In the genomic region with DNA sequence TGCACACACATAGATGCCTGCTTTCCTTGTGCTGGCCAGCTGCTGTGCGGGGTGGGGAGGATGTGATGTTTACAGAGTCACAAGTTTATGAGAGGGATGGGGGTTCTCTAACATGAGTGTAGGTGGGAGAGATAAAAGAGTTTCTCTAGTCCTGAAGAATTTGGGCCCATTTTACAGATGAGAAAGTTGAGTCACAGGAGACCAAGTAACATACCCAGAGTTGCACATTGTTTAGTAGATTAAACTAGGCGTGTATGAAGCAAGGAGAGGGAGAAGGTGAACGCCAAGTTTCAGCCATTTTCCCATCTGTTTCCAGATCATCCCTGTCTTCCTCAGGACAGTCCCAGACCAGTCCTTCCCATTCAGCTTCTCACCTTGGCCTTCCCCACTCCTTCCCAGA, we compare ENCODE assay signal across 28 cellular contexts.
"Had no signal": no experiment of that assay in that cellular context is flagged by ENCODE, and none has a peak within 500 bp of the region (broad histone marks: within the 10 kb centered on the region; RNA-seq: fewer than 3 reads in every experiment).

No MANE protein-coding gene starts in this region.

- DNase-seq: dermis blood vessel endothelial cell; effector memory CD4-positive, alpha-beta T cell; foreskin melanocyte; hypothalamus; immature natural killer cell; islet precursor cell; left ventricle myocardium superior; lower lobe of right lung; naive B cell; occipital lobe; ovary; stimulated activated CD4-positive, alpha-beta T cell treated with anti-CD3 and anti-CD28 coated beads, Interleukin-12 subunit alpha, Interleukin-12 subunit beta, amount 100 ng/mL, for 4 hours; stimulated activated CD4-positive, alpha-beta T cell treated with anti-CD3 and anti-CD28 coated beads, Interleukin-1b, Interleukin-23, amount 100 ng/mL, for 48 hours; stimulated activated CD4-positive, alpha-beta T cell treated with anti-CD3 and anti-CD28 coated beads, Interleukin-4, amount 100 ng/mL, for 1 hour; stimulated activated CD8-positive, alpha-beta memory T cell treated with anti-CD3 and anti-CD28 coated beads, Interleukin-4, amount 100 ng/mL, for 48 hours; stimulated activated naive CD4-positive, alpha-beta T cell; stimulated activated naive CD8-positive, alpha-beta T cell treated with anti-CD3 and anti-CD28 coated beads, Interleukin-15, amount 100 ng/mL, for 72 hours; transverse colon; upper lobe of right lung; uterus had no signal

- H3K27me3 ChIP-seq: ovary, suprapubic skin, transverse colon, upper lobe of right lung, uterus had no signal

- H3K9me3 Mint-ChIP-seq: immature natural killer cell; naive B cell; natural killer cell treated with Interleukin-12 subunit alpha and Interleukin-12 subunit beta and Interleukin-15 and Interleukin-18, amount 100 ng/mL, for 72 hours; stimulated activated naive CD8-positive, alpha-beta T cell treated with anti-CD3 and anti-CD28 coated beads, Interleukin-15, amount 100 ng/mL, for 72 hours had no signal

- FAIRE-seq: endothelial cell of umbilical vein had no signal

- ATAC-seq: left ventricle myocardium superior; lower lobe of right lung; mucosa of descending colon; natural killer cell treated with Interleukin-12 subunit alpha and Interleukin-12 subunit beta and Interleukin-15 and Interleukin-18, amount 100 ng/mL, for 72 hours; sciatic nerve; stimulated activated naive CD8-positive, alpha-beta T cell treated with anti-CD3 and anti-CD28 coated beads, Interleukin-15, amount 100 ng/mL, for 72 hours; upper lobe of right lung had no signal

- H3K4me3 Mint-ChIP-seq: immature natural killer cell; natural killer cell treated with Interleukin-12 subunit alpha and Interleukin-12 subunit beta and Interleukin-15 and Interleukin-18, amount 100 ng/mL, for 72 hours; stimulated activated naive CD8-positive, alpha-beta T cell treated with anti-CD3 and anti-CD28 coated beads, Interleukin-15, amount 100 ng/mL, for 72 hours had no signal

- H3K4me1 ChIP-seq: esophagus muscularis mucosa, lower lobe of right lung, upper lobe of right lung, uterus had no signal

- H3K4me3 ChIP-seq: coronary artery, esophagus muscularis mucosa, lower lobe of right lung, mucosa of descending colon, ovary, smooth muscle cell, suprapubic skin, transverse colon, upper lobe of right lung, uterus had no signal

- H3K36me3 ChIP-seq: esophagus muscularis mucosa, lower lobe of right lung, ovary, suprapubic skin, transverse colon, upper lobe of right lung, uterus had no signal

- H3K27ac ChIP-seq: coronary artery, esophagus muscularis mucosa, lower lobe of right lung, ovary, suprapubic skin, transverse colon, upper lobe of right lung, uterus had no signal

- H3K9me3 ChIP-seq: esophagus muscularis mucosa, lower lobe of right lung, mucosa of descending colon, ovary, suprapubic skin, transverse colon, upper lobe of right lung, uterus had no signal

- H3K36me3 Mint-ChIP-seq: immature natural killer cell; naive B cell; natural killer cell treated with Interleukin-12 subunit alpha and Interleukin-12 subunit beta and Interleukin-15 and Interleukin-18, amount 100 ng/mL, for 72 hours had no signal

- H3K4me2 ChIP-seq: smooth muscle cell had no signal

- H3K27ac Mint-ChIP-seq: immature natural killer cell; naive B cell; natural killer cell treated with Interleukin-12 subunit alpha and Interleukin-12 subunit beta and Interleukin-15 and Interleukin-18, amount 100 ng/mL, for 72 hours; stimulated activated naive CD8-positive, alpha-beta T cell treated with anti-CD3 and anti-CD28 coated beads, Interleukin-15, amount 100 ng/mL, for 72 hours had no signal

- H3K4me1 Mint-ChIP-seq: immature natural killer cell; naive B cell; stimulated activated naive CD8-positive, alpha-beta T cell treated with anti-CD3 and anti-CD28 coated beads, Interleukin-15, amount 100 ng/mL, for 72 hours had no signal
